Comparison of ENCODE assay signal across 8 cellular contexts in the genomic region with DNA sequence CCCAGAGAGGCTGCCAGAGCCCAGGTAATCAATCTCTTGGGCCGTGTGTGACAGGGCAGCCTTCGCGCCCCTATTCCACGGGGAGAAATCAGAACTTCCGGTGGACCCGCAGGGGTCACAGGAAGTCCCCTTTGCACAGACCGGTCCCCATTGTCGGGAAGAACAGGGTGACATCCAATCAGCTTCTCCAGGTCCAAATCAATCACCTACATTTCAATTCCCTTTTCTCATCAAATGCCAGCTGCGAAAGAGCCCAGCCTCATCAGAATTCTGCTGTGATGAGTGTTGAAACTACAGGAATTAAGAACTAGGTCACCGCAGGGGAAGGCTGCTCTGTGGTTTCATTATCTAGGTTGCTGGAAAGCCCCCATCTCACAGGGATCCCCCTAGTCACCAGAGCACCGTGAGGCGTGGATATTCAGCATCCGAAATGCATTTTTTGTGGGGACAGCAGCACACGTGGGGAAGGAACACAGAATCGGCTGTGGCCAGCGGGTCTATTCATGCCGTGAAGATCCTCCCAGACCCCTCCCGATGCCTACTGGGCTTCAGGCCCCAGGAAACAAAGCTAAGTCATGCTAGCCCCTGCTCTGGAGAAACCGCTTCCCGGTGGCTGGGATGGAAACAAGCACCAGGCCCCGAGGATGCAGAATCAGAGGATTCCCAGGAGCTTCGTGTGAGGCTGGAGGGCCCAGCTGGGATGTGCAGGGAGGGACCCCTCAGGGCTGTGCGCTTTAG.
DNase-seq lines count a peak whose midpoint lies in the region; ATAC-seq and TF ChIP-seq lines count a peak whose summit lies in the region.

No MANE protein-coding gene starts in this region.

- no peak for TF ChIP-seq CTCF in right atrium auricular region (IDR thresholded peaks at IDR 0.05)

- WGBS in mesodermal cell (ENCODE audit: insufficient coverage in 2 of 2), 2 experiments: 85 to 89% methylated on average over 18 to 22 of the region's 23 CpGs

- H3K4me3 Mint-ChIP-seq in activated T-cell treated with anti-CD3 and anti-CD28 coated beads, Interleukin-2, amount 50 U/mL, for 72 hours: peak overlapping the region; percentile 79 to 85
- H3K4me3 Mint-ChIP-seq in stimulated activated naive CD8-positive, alpha-beta T cell treated with anti-CD3 and anti-CD28 coated beads, Interleukin-15, Interleukin-2, amounts not matched to agents 100 ng/mL and 50 ng/mL, for 24 hours: peak overlapping the region; percentile 73

- H3K27ac ChIP-seq in right atrium auricular region (no peak overlapping the region), mesodermal cell (ENCODE audit: low read depth, low read length, severe bottlenecking) (peak overlapping the region; percentile 31)

- H3K4me3 ChIP-seq in right atrium auricular region (peak overlapping the region in 1 of 2 donors; percentile 18), mesodermal cell (ENCODE audit: extremely low read depth, insufficient read depth, low read length, poor library complexity, severe bottlenecking) (no peak overlapping the region), HAP-1 (no peak overlapping the region)

- H3K4me1 Mint-ChIP-seq in activated T-cell treated with anti-CD3 and anti-CD28 coated beads, Interleukin-2, amount 50 U/mL, for 72 hours (ENCODE audit: low read depth): peaks cover 48% of the 10 kb centered on the region
- H3K4me1 Mint-ChIP-seq in stimulated activated naive CD8-positive, alpha-beta T cell treated with anti-CD3 and anti-CD28 coated beads, Interleukin-15, Interleukin-2, amounts not matched to agents 100 ng/mL and 50 ng/mL, for 24 hours (ENCODE audit: low read depth): peaks cover 76% of the 10 kb centered on the region

- intact Hi-C loops in Right ventricle myocardium inferior (cut with DNase I): no loop called here

- in situ Hi-C loops in HAP-1 (cut with MboI; ENCODE audit: low sequenced_read_pairs): no loop called here

- DNase-seq in Right ventricle myocardium inferior (ENCODE audit: missing footprints): peak; percentile 46
- DNase-seq in right atrium auricular region (ENCODE audit: low spot score): no peak
- peak; percentile 74 to 78 for DNase-seq in activated T-cell treated with anti-CD3 and anti-CD28 coated beads, Interleukin-2, amount 50 U/mL, for 72 hours
- no peak for DNase-seq in SW480 (ENCODE audit: low spot score)
- no peak for DNase-seq in HAP-1 (ENCODE audit: low spot score in 2 of 2)

- H3K36me3 ChIP-seq in right atrium auricular region (no peaks in the 10 kb centered on the region), mesodermal cell (ENCODE audit: control insufficient read depth, insufficient read depth, low read length) (no peaks in the 10 kb centered on the region), HAP-1 (replicated peaks) (no peaks in the 10 kb centered on the region)

- peaks cover 0 to 3% of the 10 kb centered on the region in 2 donors for H3K36me3 Mint-ChIP-seq in activated T-cell treated with anti-CD3 and anti-CD28 coated beads, Interleukin-2, amount 50 U/mL, for 72 hours (ENCODE audit: insufficient read depth in 2 of 2)
- H3K36me3 Mint-ChIP-seq in stimulated activated naive CD8-positive, alpha-beta T cell treated with anti-CD3 and anti-CD28 coated beads, Interleukin-15, Interleukin-2, amounts not matched to agents 100 ng/mL and 50 ng/mL, for 24 hours (ENCODE audit: low read depth): peaks cover under 1% of the 10 kb centered on the region

- peak overlapping the region; percentile 59 for H3K27ac Mint-ChIP-seq in activated T-cell treated with anti-CD3 and anti-CD28 coated beads, Interleukin-2, amount 50 U/mL, for 72 hours
- H3K27ac Mint-ChIP-seq in stimulated activated naive CD8-positive, alpha-beta T cell treated with anti-CD3 and anti-CD28 coated beads, Interleukin-15, Interleukin-2, amounts not matched to agents 100 ng/mL and 50 ng/mL, for 24 hours: peak overlapping the region; percentile 85

- ATAC-seq in Right ventricle myocardium inferior (no peak), HG03439 (IDR thresholded peaks at IDR 0.05; ENCODE audit: unreplicated experiment) (peak; percentile 81)
- ATAC-seq in activated T-cell treated with anti-CD3 and anti-CD28 coated beads, Interleukin-2, amount 50 U/mL, for 72 hours (replicated peaks in 1 of 2): peak; percentile 88 to 91

- no peaks in the 10 kb centered on the region for H3K27me3 ChIP-seq in right atrium auricular region
- H3K27me3 ChIP-seq in HAP-1 (ENCODE audit: low read depth): peaks cover 3% of the 10 kb centered on the region; the same call in 1 of the 2 replicates

- peaks cover 18% of the 10 kb centered on the region for H3K27me3 Mint-ChIP-seq in activated T-cell treated with anti-CD3 and anti-CD28 coated beads, Interleukin-2, amount 50 U/mL, for 72 hours (ENCODE audit: low read depth)
- H3K27me3 Mint-ChIP-seq in stimulated activated naive CD8-positive, alpha-beta T cell treated with anti-CD3 and anti-CD28 coated beads, Interleukin-15, Interleukin-2, amounts not matched to agents 100 ng/mL and 50 ng/mL, for 24 hours: peaks cover 5% of the 10 kb centered on the region

- H3K9me3 Mint-ChIP-seq in activated T-cell treated with anti-CD3 and anti-CD28 coated beads, Interleukin-2, amount 50 U/mL, for 72 hours: no peaks in the 10 kb centered on the region
- H3K9me3 Mint-ChIP-seq in stimulated activated naive CD8-positive, alpha-beta T cell treated with anti-CD3 and anti-CD28 coated beads, Interleukin-15, Interleukin-2, amounts not matched to agents 100 ng/mL and 50 ng/mL, for 24 hours: no peaks in the 10 kb centered on the region

- no peaks in the 10 kb centered on the region for H3K9me3 ChIP-seq in right atrium auricular region
- no peaks in the 10 kb centered on the region for H3K9me3 ChIP-seq in mesodermal cell (ENCODE audit: control insufficient read depth, low read length)
- H3K9me3 ChIP-seq in HAP-1: no peaks in the 10 kb centered on the region

- peaks cover 0 to 16% of the 10 kb centered on the region in 2 donors for H3K4me1 ChIP-seq in right atrium auricular region
- H3K4me1 ChIP-seq in mesodermal cell (ENCODE audit: control insufficient read depth, insufficient read depth, low read length, poor library complexity, severe bottlenecking): no peaks in the 10 kb centered on the region
- no peaks in the 10 kb centered on the region for H3K4me1 ChIP-seq in HAP-1

Comparison
In these comparisons a context has a peak if more than half of its experiments do, and no peak if none do; other contexts are left out.
1. DNase-seq: peak in Right ventricle myocardium inferior (single experiment) and activated T-cell treated with anti-CD3 and anti-CD28 coated beads, Interleukin-2, amount 50 U/mL, for 72 hours (2 of 2); none in right atrium auricular region (single experiment), SW480 (single experiment) and HAP-1 (0 of 2).